ENCODE assay signal across 1 cellular context in genomic region chr2:158013791-158014190, GRCh38.
TF ChIP-seq lines count a peak whose summit lies in the region.

No MANE protein-coding gene starts in this region.

TF ChIP-seq in GM23338, 12 proteins besides CTCF, POLR2A, EP300 and RAD21:
- TF ChIP-seq ZNF462 (CRISPR knock-in tag; IDR thresholded peaks at IDR 0.05), result no peak
- TF ChIP-seq EZH2 (IDR thresholded peaks at IDR 0.05; ENCODE audit: low read depth, unreplicated experiment), result no peak
- TF ChIP-seq POLR2AphosphoS5 (IDR thresholded peaks at IDR 0.05; ENCODE audit: low read depth), result no peak
- TF ChIP-seq ZNF331 (CRISPR knock-in tag; IDR thresholded peaks at IDR 0.05; ENCODE audit: low read depth), result no peak
- no peak for TF ChIP-seq CREB1 (CRISPR knock-in tag; IDR thresholded peaks at IDR 0.05; ENCODE audit: low read depth)
- no peak for TF ChIP-seq ETS1 (IDR thresholded peaks at IDR 0.05)
- no peak for TF ChIP-seq EZH2phosphoT487 (IDR thresholded peaks at IDR 0.05; ENCODE audit: unreplicated experiment)
- TF ChIP-seq NANOG (IDR thresholded peaks at IDR 0.05; ENCODE audit: borderline replicate concordance), result no peak
